26 cellular contexts compared by ENCODE assay signal in genomic region chr18:59172664-59173249, GRCh38. TPM values are rescaled to one million over a fixed set of nuclear protein-coding genes. Genes with fewer than 3 reads are reported as not detected.
DNase-seq lines count a peak whose midpoint lies in the region; ATAC-seq, FAIRE-seq and TF ChIP-seq lines count a peak whose summit lies in the region.
"Had no signal": no experiment of that assay in that cellular context is flagged by ENCODE, and none has a peak within 500 bp of the region (broad histone marks: within the 10 kb centered on the region; RNA-seq: fewer than 3 reads in every experiment).

No MANE protein-coding gene starts in this region.

- H3K27ac Mint-ChIP-seq in activated T-helper 2 cell treated with anti-CD3 and anti-CD28 coated beads, Interferon-gamma antibody, Interleukin-2, Interleukin-4, amounts not matched to agents 10 μg/mL and 5 μg/mL and 100 μg/mL, durations not matched to agents 14 hours and 24 hours and 36 hours = no peak overlapping the region
- H3K27ac Mint-ChIP-seq: CD4-positive, alpha-beta T cell; T-cell had no signal

- intact Hi-C loops in GM12878 (cut with micrococcal nuclease; ENCODE audit: unreplicated experiment) = no loop called here
- intact Hi-C loops in activated T-helper 2 cell treated with anti-CD3 and anti-CD28 coated beads, Interferon-gamma antibody, Interleukin-2, Interleukin-4, amounts not matched to agents 10 μg/mL and 5 μg/mL and 100 μg/mL, durations not matched to agents 14 hours and 24 hours and 36 hours (cut with micrococcal nuclease) = no loop called here

- H3K36me3 ChIP-seq in GM12878 (ENCODE audit: control insufficient read depth in 2 of 2, insufficient read depth in 2 of 2, low read length in 1 of 2) = no peaks in the 10 kb centered on the region
- H3K36me3 ChIP-seq: BLaER1, MG63 had no signal

- H3K4me1 Mint-ChIP-seq in activated T-helper 2 cell treated with anti-CD3 and anti-CD28 coated beads, Interferon-gamma antibody, Interleukin-2, Interleukin-4, amounts not matched to agents 10 μg/mL and 5 μg/mL and 100 μg/mL, durations not matched to agents 14 hours and 24 hours and 36 hours (ENCODE audit: low read depth) = no peaks in the 10 kb centered on the region
- H3K4me1 Mint-ChIP-seq: T-cell had no signal

- H3K4me3 Mint-ChIP-seq in activated T-helper 2 cell treated with anti-CD3 and anti-CD28 coated beads, Interferon-gamma antibody, Interleukin-2, Interleukin-4, amounts not matched to agents 10 μg/mL and 5 μg/mL and 100 μg/mL, durations not matched to agents 14 hours and 24 hours and 36 hours (ENCODE audit: low read depth) = no peak overlapping the region
- H3K4me3 Mint-ChIP-seq: CD4-positive, alpha-beta T cell; T-cell had no signal

- CTCF ChIA-PET in GM12878 (lab: Yijun Ruan, JAX) = no interaction called here

- no peak overlapping the region for H3K27ac ChIP-seq in GM12878 (ENCODE audit: control insufficient read depth, insufficient read depth)
- H3K27ac ChIP-seq: 22Rv1, BLaER1 had no signal

- no peak for TF ChIP-seq CTCF in GM12878 (IDR thresholded peaks at IDR 0.05 in 2 of 3, conservative IDR thresholded peaks at IDR 0.05 in 1 of 3; ENCODE audit: control insufficient read depth in 2 of 3, extremely low read depth in 1 of 3, insufficient read depth in 1 of 3, low read depth in 3 of 3, low read length in 3 of 3)

- TF ChIP-seq EP300 in GM12878 (IDR thresholded peaks at IDR 0.05; ENCODE audit: borderline replicate concordance in 1 of 2, control insufficient read depth in 1 of 2, low read depth in 2 of 2, low read length in 2 of 2) = no peak

- SMC1A ChIA-PET in GM12878 (lab: Charles Lee; ENCODE audit: uncharacterized antibody, unreplicated experiment) = no interaction called here

- H3K4me1 ChIP-seq in GM12878 (ENCODE audit: control insufficient read depth, insufficient read depth, low read length) = no peaks in the 10 kb centered on the region
- H3K4me1 ChIP-seq: BLaER1 had no signal

- in situ Hi-C loops in GM12878 (cut with MboI) = no loop called here

- H3K27me3 ChIP-seq in GM12878 (replicated peaks in 1 of 2; ENCODE audit: control insufficient read depth in 2 of 2, insufficient read depth in 2 of 2, low read length in 1 of 2) = no peaks in the 10 kb centered on the region
- H3K27me3 ChIP-seq: BLaER1 had no signal

- TF ChIP-seq POLR2A in GM12878 (IDR thresholded peaks at IDR 0.05; ENCODE audit: low read depth, low read length) = no peak

- no peak overlapping the region for H3K4me2 ChIP-seq in GM12878 (ENCODE audit: control insufficient read depth, insufficient read depth)
- H3K4me2 ChIP-seq: BLaER1 had no signal

- H4K20me1 ChIP-seq in GM12878 (ENCODE audit: control insufficient read depth, insufficient read depth) = no peaks in the 10 kb centered on the region
- H4K20me1 ChIP-seq: BLaER1 had no signal

- FAIRE-seq in GM12878 (lab: Jason Lieb, UNC) = no peak
- FAIRE-seq: H54 had no signal

- H3K36me3 Mint-ChIP-seq in activated T-helper 2 cell treated with anti-CD3 and anti-CD28 coated beads, Interferon-gamma antibody, Interleukin-2, Interleukin-4, amounts not matched to agents 10 μg/mL and 5 μg/mL and 100 μg/mL, durations not matched to agents 14 hours and 24 hours and 36 hours (ENCODE audit: low read depth) = no peaks in the 10 kb centered on the region
- H3K36me3 Mint-ChIP-seq: T-cell had no signal

- H3K79me2 ChIP-seq in GM12878 (ENCODE audit: control insufficient read depth, insufficient read depth, low read length) = no peaks in the 10 kb centered on the region

- WGBS in GM12878 (ENCODE audit: insufficient coverage, insufficient replicate concordance, low lambda C conversion rate, missing lambda C conversion rate) = 0% methylated on average over 2 of the region's 2 CpGs

- POLR2A ChIA-PET in GM12878 (lab: Charles Lee) = interaction anchor here (0.7 kb wide), 1 partner anchor 746 kb away, joined by 3 read pairs; no protein-coding TSS in a partner anchor

- H3K27me3 Mint-ChIP-seq in activated T-helper 2 cell treated with anti-CD3 and anti-CD28 coated beads, Interferon-gamma antibody, Interleukin-2, Interleukin-4, amounts not matched to agents 10 μg/mL and 5 μg/mL and 100 μg/mL, durations not matched to agents 14 hours and 24 hours and 36 hours (ENCODE audit: low read depth) = peaks cover 6% of the 10 kb centered on the region

- BruUV-seq in GM12878 (replicated peaks; lab: Mats Ljungman, UMichigan) = no TSS peak

- no peak for TF ChIP-seq RAD21 in GM12878 (IDR thresholded peaks at IDR 0.05; ENCODE audit: insufficient read depth, low read depth, low read length)

- H3K4me3 ChIP-seq in GM12878 = no peak overlapping the region
- H3K4me3 ChIP-seq: BLaER1, MG63 had no signal

- no peak overlapping the region for H3K9ac ChIP-seq in GM12878 (ENCODE audit: control insufficient read depth, insufficient read depth, low read length)
- H3K9ac ChIP-seq: BLaER1 had no signal

- DNase-seq in DMS 273 treated with DMSO at 0.1 percent for 48 hours (lab: John Stamatoyannopoulos, UW) = peak; percentile 5
- no peak for DNase-seq in DMS 273 (lab: John Stamatoyannopoulos, UW; ENCODE audit: unreplicated experiment)
- DNase-seq in COR-L47 (lab: John Stamatoyannopoulos, UW) = peak; percentile 6
- peak; percentile 10 for DNase-seq in OCI-M1 (lab: John Stamatoyannopoulos, UW)
- DNase-seq in GM12878 (ENCODE audit: low read depth, low spot score) = no peak
- no peak for DNase-seq in activated T-helper 2 cell treated with anti-CD3 and anti-CD28 coated beads, Interferon-gamma antibody, Interleukin-2, Interleukin-4, amounts not matched to agents 10 μg/mL and 5 μg/mL and 100 μg/mL, durations not matched to agents 14 hours and 24 hours and 36 hours (ENCODE audit: low spot score)
- DNase-seq: ACHN; CD4-positive, alpha-beta T cell; EL; MG63; NCI-H1048; NCI-H1436 treated with DMSO at 0.1 percent for 48 hours; NCI-H1930; NCI-H2171; NCI-H345; NCI-H524; PC-3; RPMI8226; SHP77; T-cell had no signal

- H3K9me3 Mint-ChIP-seq in activated T-helper 2 cell treated with anti-CD3 and anti-CD28 coated beads, Interferon-gamma antibody, Interleukin-2, Interleukin-4, amounts not matched to agents 10 μg/mL and 5 μg/mL and 100 μg/mL, durations not matched to agents 14 hours and 24 hours and 36 hours = peaks cover 42% of the 10 kb centered on the region

- peaks cover 5% of the 10 kb centered on the region for H3K9me3 ChIP-seq in GM12878 (replicated peaks; ENCODE audit: control insufficient read depth, insufficient read depth, low read length)

- ATAC-seq in GM12878 (no peak), HG02759 (IDR thresholded peaks at IDR 0.05; ENCODE audit: unreplicated experiment) (no peak), HG02938 (IDR thresholded peaks at IDR 0.05; ENCODE audit: unreplicated experiment) (no peak)
- ATAC-seq: PC-3, T-cell had no signal

- RAD21 ChIA-PET in GM12878 (lab: Charles Lee; ENCODE audit: unreplicated experiment) = interaction anchor here (0.5 kb wide), 1 partner anchor 68 kb away, joined by 4 read pairs; no protein-coding TSS in a partner anchor

- no peak overlapping the region for H2AFZ ChIP-seq in GM12878 (ENCODE audit: control insufficient read depth, low read depth, low read length)

RNA-seq across cellular contexts. Expression of gene SEC11C, which starts 33.1 kb away (rescaled TPM):
- 63.2 and 65.8 TPM in 2 replicates for total RNA-seq in GM12878 (2013; cell fraction: nucleolus; rRNA removed)
- total RNA-seq in GM12878 (2014; rRNA removed) = 125 and 144 TPM in 2 replicates
- total RNA-seq in GM12878 (2014; rRNA removed; fragmentation: Illumina TruSeq; extraction: Trizol) = 233 and 253 TPM in 2 replicates
- 124 and 125 TPM in 2 replicates for total RNA-seq in GM12878 (2021)
- 83.4 TPM for polyA plus RNA-seq in GM12878 (2011; ENCODE audit: low read depth)
- 165 and 279 TPM in 2 replicates for polyA plus RNA-seq in GM12878 (2011; rRNA removed)
- 73.7 and 116 TPM in 2 replicates for polyA plus RNA-seq in GM12878 (2011; cell fraction: cytosol; rRNA removed)
- 41.6 and 54.7 TPM in 2 replicates for polyA plus RNA-seq in GM12878 (2011; cell fraction: nucleus; rRNA removed)
- polyA plus RNA-seq in GM12878 (2012) = 193 and 256 TPM in 2 replicates
- 180 and 183 TPM in 2 replicates for polyA plus RNA-seq in GM12878 (2014; fragmentation: Illumina TruSeq; extraction: Trizol)
- polyA plus RNA-seq in GM12878 (2014; fragmentation: Nextera tagmentation; extraction: Ambion mirVana) = 100 to 1,000 TPM; 213 to 304 TPM
- 189 and 210 TPM in 2 replicates for polyA plus RNA-seq in GM12878 (2014; rRNA removed)
- polyA plus RNA-seq in GM12878 (2016; fragmentation: Nextera tagmentation; extraction: Ambion mirVana) = 100 to 1,000 TPM; 606 to 649 TPM
- 24.7 and 28.9 TPM in 2 replicates for polyA minus RNA-seq in GM12878 (2011; rRNA and poly(A)+ RNA removed)
- polyA minus RNA-seq in GM12878 (2011; cell fraction: cytosol; rRNA and poly(A)+ RNA removed) = 23.4 and 23.9 TPM in 2 replicates
- polyA minus RNA-seq in GM12878 (2011; cell fraction: nucleus; rRNA and poly(A)+ RNA removed) = 9.4 and 13.0 TPM in 2 replicates
- 198 and 208 TPM in 2 replicates for total RNA-seq in activated T-helper 2 cell treated with anti-CD3 and anti-CD28 coated beads, Interferon-gamma antibody, Interleukin-2, Interleukin-4, amounts not matched to agents 10 μg/mL and 5 μg/mL and 100 μg/mL, durations not matched to agents 14 hours and 24 hours and 36 hours

RNA-seq across cellular contexts. Expression of gene GRP, which starts 47.2 kb away (rescaled TPM):
- total RNA-seq in GM12878 (2013; cell fraction: nucleolus; rRNA removed) = not detected in 2 replicates
- total RNA-seq in GM12878 (2014; rRNA removed) (not detected in 2 replicates), GM12878 (2014; rRNA removed; fragmentation: Illumina TruSeq; extraction: Trizol) (not detected in 2 replicates), GM12878 (2021) (not detected in 2 replicates)
- not detected for polyA plus RNA-seq in GM12878 (2011; ENCODE audit: low read depth)
- polyA plus RNA-seq in GM12878 (2011; rRNA removed) (not detected in 2 replicates), GM12878 (2014; fragmentation: Illumina TruSeq; extraction: Trizol) (not detected in 2 replicates), GM12878 (2014; fragmentation: Nextera tagmentation; extraction: Ambion mirVana) (not detected), GM12878 (2014; rRNA removed) (not detected in 2 replicates), GM12878 (2016; fragmentation: Nextera tagmentation; extraction: Ambion mirVana) (not detected)
- not detected in 2 replicates for polyA plus RNA-seq in GM12878 (2011; cell fraction: cytosol; rRNA removed)
- polyA plus RNA-seq in GM12878 (2011; cell fraction: nucleus; rRNA removed) = not detected in 2 replicates
- not detected in 2 replicates for polyA plus RNA-seq in GM12878 (2012)
- polyA minus RNA-seq in GM12878 (2011; rRNA and poly(A)+ RNA removed) = not detected in 2 replicates
- not detected in 2 replicates for polyA minus RNA-seq in GM12878 (2011; cell fraction: cytosol; rRNA and poly(A)+ RNA removed)
- not detected in 2 replicates for polyA minus RNA-seq in GM12878 (2011; cell fraction: nucleus; rRNA and poly(A)+ RNA removed)
- total RNA-seq in activated T-helper 2 cell treated with anti-CD3 and anti-CD28 coated beads, Interferon-gamma antibody, Interleukin-2, Interleukin-4, amounts not matched to agents 10 μg/mL and 5 μg/mL and 100 μg/mL, durations not matched to agents 14 hours and 24 hours and 36 hours = not detected in 2 replicates
- total RNA-seq: CD4-positive, alpha-beta T cell; LHCN-M2; PC-3; T-cell had no signal

Comparison
In these comparisons a context has a peak if more than half of its experiments do, and no peak if none do; other contexts are left out.
1. DNase-seq: peak in DMS 273 treated with DMSO at 0.1 percent for 48 hours (single experiment), COR-L47 (single experiment) and OCI-M1 (single experiment); none in DMS 273 (single experiment), GM12878 (single experiment) and activated T-helper 2 cell treated with anti-CD3 and anti-CD28 coated beads, Interferon-gamma antibody, Interleukin-2, Interleukin-4, amounts not matched to agents 10 μg/mL and 5 μg/mL and 100 μg/mL, durations not matched to agents 14 hours and 24 hours and 36 hours (single experiment).